ENCODE assay signal across 1 cellular context in the genomic region with DNA sequence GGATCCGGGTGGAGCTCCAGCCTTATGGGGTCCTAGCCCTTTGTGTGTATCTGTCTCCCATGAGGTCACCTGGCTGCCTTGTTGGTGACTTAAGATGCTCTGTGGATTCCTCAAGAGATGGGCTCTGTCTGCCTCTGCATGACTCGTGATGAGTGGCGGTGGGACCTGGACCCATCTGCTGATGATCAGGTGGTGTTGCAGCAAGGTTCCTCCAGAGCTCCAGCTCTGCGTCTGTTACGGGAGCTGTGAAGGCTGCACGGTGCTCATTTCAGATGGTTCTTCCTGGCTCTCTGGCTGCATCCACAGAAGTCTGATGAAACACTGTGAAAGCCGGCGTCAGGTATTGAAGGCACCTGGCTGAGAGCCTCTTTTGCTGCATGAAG.
A peak's percentile ranks its signal among the peaks of the same experiment; 100 is the strongest.
TF ChIP-seq lines count a peak whose summit lies in the region.

No MANE protein-coding gene starts in this region.

TF ChIP-seq in IMR-90, 13 proteins besides CTCF, POLR2A, EP300 and RAD21:
- TF ChIP-seq, protein P1, sequence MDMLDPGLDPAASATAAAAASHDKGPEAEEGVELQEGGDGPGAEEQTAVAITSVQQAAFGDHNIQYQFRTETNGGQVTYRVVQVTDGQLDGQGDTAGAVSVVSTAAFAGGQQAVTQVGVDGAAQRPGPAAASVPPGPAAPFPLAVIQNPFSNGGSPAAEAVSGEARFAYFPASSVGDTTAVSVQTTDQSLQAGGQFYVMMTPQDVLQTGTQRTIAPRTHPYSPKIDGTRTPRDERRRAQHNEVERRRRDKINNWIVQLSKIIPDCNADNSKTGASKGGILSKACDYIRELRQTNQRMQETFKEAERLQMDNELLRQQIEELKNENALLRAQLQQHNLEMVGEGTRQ (IDR thresholded peaks at IDR 0.05; ENCODE audit: low read depth, low read length): 0 out of 2 replicates have a peak, but pooled peaks have one; percentile 13
- TF ChIP-seq, protein P2, sequence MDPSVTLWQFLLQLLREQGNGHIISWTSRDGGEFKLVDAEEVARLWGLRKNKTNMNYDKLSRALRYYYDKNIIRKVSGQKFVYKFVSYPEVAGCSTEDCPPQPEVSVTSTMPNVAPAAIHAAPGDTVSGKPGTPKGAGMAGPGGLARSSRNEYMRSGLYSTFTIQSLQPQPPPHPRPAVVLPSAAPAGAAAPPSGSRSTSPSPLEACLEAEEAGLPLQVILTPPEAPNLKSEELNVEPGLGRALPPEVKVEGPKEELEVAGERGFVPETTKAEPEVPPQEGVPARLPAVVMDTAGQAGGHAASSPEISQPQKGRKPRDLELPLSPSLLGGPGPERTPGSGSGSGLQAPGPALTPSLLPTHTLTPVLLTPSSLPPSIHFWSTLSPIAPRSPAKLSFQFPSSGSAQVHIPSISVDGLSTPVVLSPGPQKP (IDR thresholded peaks at IDR 0.05; ENCODE audit: borderline replicate concordance, low read depth, low read length): no peak
- TF ChIP-seq NFE2L2 (IDR thresholded peaks at IDR 0.05; ENCODE audit: low read depth, low read length) (no peak), MAFK (IDR thresholded peaks at IDR 0.05; ENCODE audit: low read depth, low read length) (no peak), MAZ (IDR thresholded peaks at IDR 0.05; ENCODE audit: borderline replicate concordance, low read depth, low read length) (no peak), BHLHE40 (IDR thresholded peaks at IDR 0.05; ENCODE audit: low read depth, low read length) (no peak), CEBPB (IDR thresholded peaks at IDR 0.05; ENCODE audit: low read depth, low read length) (peak; percentile 41; the same call in 1 of the 2 replicates), FOS (IDR thresholded peaks at IDR 0.05; ENCODE audit: low read depth, low read length) (0 out of 2 replicates have a peak, but pooled peaks have one; percentile 23), CHD1 (IDR thresholded peaks at IDR 0.05; ENCODE audit: low read depth, low read length) (no peak), MXI1 (IDR thresholded peaks at IDR 0.05; ENCODE audit: borderline replicate concordance, low read depth, low read length) (no peak), RCOR1 (IDR thresholded peaks at IDR 0.05; ENCODE audit: insufficient replicate concordance, low read length) (no peak)
